11 cellular contexts compared by ENCODE assay signal in the genomic region with DNA sequence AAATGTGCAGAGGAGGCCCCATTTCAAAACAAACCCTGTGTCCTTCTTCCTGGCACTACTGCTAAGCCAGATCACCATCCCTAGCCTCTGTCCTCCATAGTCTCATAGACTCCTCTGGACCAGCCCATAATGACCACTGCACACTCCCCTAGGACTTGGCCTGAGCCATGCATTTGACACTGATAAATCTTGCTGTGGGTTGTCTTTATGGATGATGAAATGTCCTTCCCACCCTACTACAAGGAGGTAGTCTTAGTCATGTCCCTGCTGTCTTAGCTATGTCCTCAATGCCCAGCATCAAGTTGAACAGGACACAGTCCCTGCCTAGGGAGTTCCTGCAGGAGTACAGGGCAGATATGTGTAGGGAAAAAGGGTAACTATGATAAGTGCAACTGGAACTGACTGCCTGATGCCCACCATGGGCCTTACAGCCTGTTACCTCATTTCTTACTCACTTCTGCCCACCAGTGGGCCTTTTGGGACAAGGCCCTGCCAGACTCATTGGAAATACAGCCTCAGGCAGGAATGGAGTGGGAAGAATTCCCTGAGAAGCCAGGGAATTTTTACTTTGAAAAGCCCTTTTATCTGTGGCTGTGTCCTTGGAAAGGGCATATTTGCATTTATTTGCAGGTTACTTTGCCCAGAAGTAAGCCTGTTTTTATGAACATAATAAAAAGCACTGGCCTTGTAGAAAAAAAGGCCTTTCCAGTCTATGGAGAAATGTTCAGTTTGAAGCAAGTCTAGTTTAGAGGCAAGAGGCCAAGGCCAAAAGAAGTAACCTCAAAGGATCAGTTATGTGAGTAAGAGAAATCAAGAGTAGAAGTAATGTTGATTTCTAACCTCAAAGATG.
DNase-seq lines count a peak whose midpoint lies in the region; ATAC-seq and TF ChIP-seq lines count a peak whose summit lies in the region.
"Had no signal": no experiment of that assay in that cellular context is flagged by ENCODE, and none has a peak within 500 bp of the region (broad histone marks: within the 10 kb centered on the region; RNA-seq: fewer than 3 reads in every experiment).

No MANE protein-coding gene starts in this region.

- no peaks in the 10 kb centered on the region for H3K36me3 Mint-ChIP-seq in immature natural killer cell

- no peak overlapping the region for H3K4me3 Mint-ChIP-seq in immature natural killer cell

- H3K4me2 ChIP-seq in Karpas-422 (ENCODE audit: low read depth, low read length, poor library complexity, severe bottlenecking) (no peak overlapping the region), mammary epithelial cell (ENCODE audit: insufficient read depth, low read depth, low read length) (no peak overlapping the region)

- no peak overlapping the region for H3K4me3 ChIP-seq in Karpas-422 (ENCODE audit: low read length)
- H3K4me3 ChIP-seq in mammary epithelial cell (replicated peaks in 1 of 3; ENCODE audit: insufficient read depth in 1 of 3, low read depth in 2 of 3, low read length in 3 of 3) = no peak overlapping the region
- H3K4me3 ChIP-seq in liver (ENCODE audit: low read depth in 1 of 3, low read length in 3 of 3) = no peak overlapping the region
- no peak overlapping the region for H3K4me3 ChIP-seq in gastroesophageal sphincter
- H3K4me3 ChIP-seq: upper lobe of left lung had no signal

- H2AFZ ChIP-seq in Karpas-422 (ENCODE audit: low read length) = no peak overlapping the region
- no peak overlapping the region for H2AFZ ChIP-seq in mammary epithelial cell (ENCODE audit: low read depth, low read length)

- no peak overlapping the region; the same call in 1 of the 2 replicates for H3K27ac ChIP-seq in Karpas-422 (ENCODE audit: low read length)
- H3K27ac ChIP-seq in mammary epithelial cell (ENCODE audit: insufficient read depth, low read depth, low read length) = no peak overlapping the region
- H3K27ac ChIP-seq in liver (ENCODE audit: low read depth in 1 of 2, low read length in 2 of 2) = no peak overlapping the region
- no peak overlapping the region for H3K27ac ChIP-seq in gastroesophageal sphincter
- H3K27ac ChIP-seq: upper lobe of left lung had no signal

- H3K27ac Mint-ChIP-seq in immature natural killer cell = no peak overlapping the region

- no peaks in the 10 kb centered on the region for H4K20me1 ChIP-seq in Karpas-422 (ENCODE audit: insufficient read depth, low read depth, low read length)
- no peaks in the 10 kb centered on the region for H4K20me1 ChIP-seq in mammary epithelial cell (ENCODE audit: insufficient read depth, low read length)

- no peaks in the 10 kb centered on the region for H3K9me3 ChIP-seq in Karpas-422 (ENCODE audit: low read length)
- no peaks in the 10 kb centered on the region for H3K9me3 ChIP-seq in mammary epithelial cell (replicated peaks; ENCODE audit: insufficient read depth, low read length)
- no peaks in the 10 kb centered on the region for H3K9me3 ChIP-seq in liver (ENCODE audit: control insufficient read depth in 4 of 4, low read length in 3 of 4)
- H3K9me3 ChIP-seq in gastroesophageal sphincter = no peaks in the 10 kb centered on the region
- H3K9me3 ChIP-seq: upper lobe of left lung had no signal

- H3K79me2 ChIP-seq in Karpas-422 (ENCODE audit: low read length) (peaks cover 28% of the 10 kb centered on the region; the same call in 1 of the 2 replicates), mammary epithelial cell (ENCODE audit: insufficient read depth, low read length) (no peaks in the 10 kb centered on the region)

- TF ChIP-seq RAD21 in liver (IDR thresholded peaks at IDR 0.05) = peak; percentile 53 to 69

- DNase-seq in AG20443 (ENCODE audit: low spot score) (peak; percentile 48), Karpas-422 (peak; percentile 53), mammary epithelial cell (peak; percentile 20), NCI-H2196 (lab: John Stamatoyannopoulos, UW; ENCODE audit: unreplicated experiment) (no peak), CD1c-positive myeloid dendritic cell (ENCODE audit: extremely low spot score) (no peak), immature natural killer cell (no peak)
- DNase-seq: COR-L47; stimulated activated CD4-positive, alpha-beta T cell treated with anti-CD3 and anti-CD28 coated beads, Interleukin-2, amount 100 ng/mL, for 48 hours; upper lobe of left lung had no signal

- TF ChIP-seq EP300 in gastroesophageal sphincter (IDR thresholded peaks at IDR 0.05) = no peak

- TF ChIP-seq CTCF in mammary epithelial cell (conservative IDR thresholded peaks at IDR 0.05 in 1 of 2, IDR thresholded peaks at IDR 0.05 in 1 of 2; ENCODE audit: extremely low read depth in 1 of 2, insufficient read depth in 1 of 2, low read depth in 1 of 2, low read length in 2 of 2) (peak; percentile 38 to 40), liver (IDR thresholded peaks at IDR 0.05; ENCODE audit: low read depth, low read length, missing input control) (peak; percentile 24), gastroesophageal sphincter (IDR thresholded peaks at IDR 0.05) (no peak)

- CTCF ChIA-PET in mammary epithelial cell (lab: Charles Lee; ENCODE audit: low non-redundant PET) = no interaction called here

- H3K9ac ChIP-seq in Karpas-422 (ENCODE audit: low read length) (no peak overlapping the region), mammary epithelial cell (ENCODE audit: insufficient read depth, low read length) (no peak overlapping the region), liver (ENCODE audit: low read depth in 1 of 2, low read length in 2 of 2) (no peak overlapping the region)

- peaks cover 0 to 7% (median 0%) of the 10 kb centered on the region in 6 donors for H3K9me3 Mint-ChIP-seq in immature natural killer cell

- no peaks in the 10 kb centered on the region for H3K4me1 Mint-ChIP-seq in immature natural killer cell

- H3K27me3 Mint-ChIP-seq in immature natural killer cell (ENCODE audit: low read depth in 3 of 3) = peaks cover 3 to 5% (median 3%) of the 10 kb centered on the region in 3 donors

- peaks cover 18% of the 10 kb centered on the region for H3K4me1 ChIP-seq in Karpas-422 (ENCODE audit: low read length)
- H3K4me1 ChIP-seq in mammary epithelial cell (ENCODE audit: insufficient read depth, low read length) = peaks cover 24% of the 10 kb centered on the region
- no peaks in the 10 kb centered on the region for H3K4me1 ChIP-seq in liver (ENCODE audit: control insufficient read depth in 4 of 4, insufficient read depth in 4 of 4, low read length in 3 of 4)
- H3K4me1 ChIP-seq in gastroesophageal sphincter = no peaks in the 10 kb centered on the region
- H3K4me1 ChIP-seq: upper lobe of left lung had no signal

- in situ Hi-C loops in mammary epithelial cell (cut with MboI; ENCODE audit: low sequenced_read_pairs in 2 of 2) = no loop called here

- dilution Hi-C loops in mammary epithelial cell (cut with HindIII; ENCODE audit: low sequenced_read_pairs) = no loop called here

- TF ChIP-seq POLR2A in gastroesophageal sphincter (IDR thresholded peaks at IDR 0.05) = no peak

- H3K9me2 ChIP-seq in Karpas-422 (replicated peaks; ENCODE audit: insufficient read depth, low read length) = no peaks in the 10 kb centered on the region

- H3K27me3 ChIP-seq in Karpas-422 (ENCODE audit: low read length) (no peaks in the 10 kb centered on the region), mammary epithelial cell (ENCODE audit: insufficient read depth, low read length) (no peaks in the 10 kb centered on the region), liver (ENCODE audit: control insufficient read depth in 4 of 4, insufficient read depth in 4 of 4, low read length in 3 of 4) (no peaks in the 10 kb centered on the region), gastroesophageal sphincter (no peaks in the 10 kb centered on the region)
- H3K27me3 ChIP-seq: upper lobe of left lung had no signal

- no peak for ATAC-seq in gastroesophageal sphincter

- H3K36me3 ChIP-seq in Karpas-422 (ENCODE audit: insufficient read depth, low read length) (no peaks in the 10 kb centered on the region; the same call in 1 of the 2 replicates), mammary epithelial cell (ENCODE audit: insufficient read depth, low read length) (no peaks in the 10 kb centered on the region), liver (ENCODE audit: control insufficient read depth in 4 of 4, insufficient read depth in 3 of 4, low read depth in 1 of 4, low read length in 3 of 4) (no peaks in the 10 kb centered on the region), gastroesophageal sphincter (no peaks in the 10 kb centered on the region)
- H3K36me3 ChIP-seq: upper lobe of left lung had no signal

- intact Hi-C loops in mammary epithelial cell (cut with micrococcal nuclease) = no loop called here

- BruUV-seq in mammary epithelial cell (replicated peaks; lab: Mats Ljungman, UMichigan) = no TSS peak

TF ChIP-seq in liver, 16 proteins besides CTCF, POLR2A, EP300 and RAD21 (continues in another document):
- no peak for TF ChIP-seq YY1 (IDR thresholded peaks at IDR 0.05)
- no peak for TF ChIP-seq RXRA (IDR thresholded peaks at IDR 0.05)
- TF ChIP-seq, protein P1, sequence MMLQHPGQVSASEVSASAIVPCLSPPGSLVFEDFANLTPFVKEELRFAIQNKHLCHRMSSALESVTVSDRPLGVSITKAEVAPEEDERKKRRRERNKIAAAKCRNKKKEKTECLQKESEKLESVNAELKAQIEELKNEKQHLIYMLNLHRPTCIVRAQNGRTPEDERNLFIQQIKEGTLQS (IDR thresholded peaks at IDR 0.05) = no peak
- TF ChIP-seq, protein P2, sequence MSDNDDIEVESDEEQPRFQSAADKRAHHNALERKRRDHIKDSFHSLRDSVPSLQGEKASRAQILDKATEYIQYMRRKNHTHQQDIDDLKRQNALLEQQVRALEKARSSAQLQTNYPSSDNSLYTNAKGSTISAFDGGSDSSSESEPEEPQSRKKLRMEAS (IDR thresholded peaks at IDR 0.05) = no peak

Comparison
In these comparisons a context has a peak if more than half of its experiments do, and no peak if none do; other contexts are left out.
1. DNase-seq: peak in AG20443 (single experiment), Karpas-422 (single experiment) and mammary epithelial cell (single experiment); none in NCI-H2196 (single experiment), CD1c-positive myeloid dendritic cell (single experiment) and immature natural killer cell (0 of 3).
2. CTCF ChIP-seq: peak in mammary epithelial cell (2 of 2) and liver (single experiment); none in gastroesophageal sphincter (0 of 4).